Comparison of ENCODE assay signal across 12 cellular contexts in genomic region chr5:151076616-151077015, GRCh38. TPM values are rescaled to one million over a fixed set of nuclear protein-coding genes. Genes with fewer than 3 reads are reported as not detected.
DNase-seq lines count a peak whose midpoint lies in the region; ATAC-seq and TF ChIP-seq lines count a peak whose summit lies in the region.
"Had no signal": no experiment of that assay in that cellular context is flagged by ENCODE, and none has a peak within 500 bp of the region (broad histone marks: within the 10 kb centered on the region; RNA-seq: fewer than 3 reads in every experiment).

No MANE protein-coding gene starts in this region.

- TF ChIP-seq POLR2A in spleen (IDR thresholded peaks at IDR 0.05) (no peak), tibial nerve (IDR thresholded peaks at IDR 0.05) (no peak)

- H3K27ac Mint-ChIP-seq in activated CD4-positive, alpha-beta T cell treated with anti-CD3 and anti-CD28 coated beads for 36 hours = peak overlapping the region; percentile 87
- no peak overlapping the region for H3K27ac Mint-ChIP-seq in activated CD4-positive, alpha-beta T cell treated with anti-CD3 and anti-CD28 coated beads, Interleukin-2, amount 10 ng/mL, durations not matched to agents 7 days and 5 days

- H3K4me1 Mint-ChIP-seq in activated CD4-positive, alpha-beta T cell treated with anti-CD3 and anti-CD28 coated beads for 36 hours = peaks cover 72% of the 10 kb centered on the region
- peaks cover 57% of the 10 kb centered on the region for H3K4me1 Mint-ChIP-seq in activated CD4-positive, alpha-beta T cell treated with anti-CD3 and anti-CD28 coated beads, Interleukin-2, amount 10 ng/mL, durations not matched to agents 7 days and 5 days

- no peak for ATAC-seq in activated CD4-positive, alpha-beta T cell treated with anti-CD3 and anti-CD28 coated beads for 36 hours
- ATAC-seq in foreskin keratinocyte (no peak), left lobe of liver (no peak)

- POLR2A ChIA-PET in activated CD4-positive, alpha-beta T cell treated with anti-CD3 and anti-CD28 coated beads for 36 hours (lab: Charles Lee) = no interaction called here
- POLR2A ChIA-PET in activated CD4-positive, alpha-beta T cell treated with anti-CD3 and anti-CD28 coated beads, Interleukin-2, amount 10 ng/mL, durations not matched to agents 7 days and 5 days (lab: Charles Lee) = no interaction called here
- POLR2A ChIA-PET in RWPE1 (lab: Yijun Ruan, JAX; ENCODE audit: low non-redundant PET) = no interaction called here

- TF ChIP-seq CTCF in RWPE1 (conservative IDR thresholded peaks at IDR 0.05; ENCODE audit: low read depth) = no peak
- peak; percentile 1 for TF ChIP-seq CTCF in foreskin keratinocyte (conservative IDR thresholded peaks at IDR 0.05)
- no peak for TF ChIP-seq CTCF in spleen (IDR thresholded peaks at IDR 0.05 in 8 of 11, conservative IDR thresholded peaks at IDR 0.05 in 3 of 11)
- TF ChIP-seq CTCF in tibial nerve (IDR thresholded peaks at IDR 0.05) = no peak

- 81 to 92% (median 90%) methylated on average over 6 of the region's 6 CpGs for WGBS in spleen, 5 donors
- 88% methylated on average over 6 of the region's 6 CpGs for WGBS in tibial nerve, 2 donors

- CTCF ChIA-PET in activated CD4-positive, alpha-beta T cell treated with anti-CD3 and anti-CD28 coated beads for 36 hours (lab: Charles Lee) = interaction anchor here (0.8 to 1.4 kb wide), 5 partner anchors 8 to 24 kb away, joined by 3 to 7 read pairs (median 4); no protein-coding TSS in a partner anchor
- CTCF ChIA-PET in activated CD4-positive, alpha-beta T cell treated with anti-CD3 and anti-CD28 coated beads, Interleukin-2, amount 10 ng/mL, durations not matched to agents 7 days and 5 days (lab: Charles Lee) = interaction anchor here (1.3 kb wide), 1 partner anchor 12 kb away, joined by 3 read pairs; no protein-coding TSS in a partner anchor
- CTCF ChIA-PET in RWPE1 (lab: Yijun Ruan, JAX) = interaction anchor here (0.6 to 1.2 kb wide), 3 partner anchors 17 to 274 kb away, joined by 3 to 4 read pairs (median 4); no protein-coding TSS in a partner anchor

- H3K4me3 Mint-ChIP-seq in activated CD4-positive, alpha-beta T cell treated with anti-CD3 and anti-CD28 coated beads for 36 hours = peak overlapping the region; percentile 79
- H3K4me3 Mint-ChIP-seq in activated CD4-positive, alpha-beta T cell treated with anti-CD3 and anti-CD28 coated beads, Interleukin-2, amount 10 ng/mL, durations not matched to agents 7 days and 5 days = no peak overlapping the region

- H3K36me3 ChIP-seq in spleen (peaks cover 0 to 71% (median 2%) of the 10 kb centered on the region in 6 donors), tibial nerve (peaks cover 0 to 20% (median 0%) of the 10 kb centered on the region in 3 donors)
- H3K36me3 ChIP-seq: thoracic aorta had no signal

- H3K27me3 ChIP-seq in foreskin keratinocyte (no peaks in the 10 kb centered on the region), spleen (replicated peaks in 1 of 7) (no peaks in the 10 kb centered on the region), tibial nerve (no peaks in the 10 kb centered on the region)

- peaks cover 82% of the 10 kb centered on the region for H3K36me3 Mint-ChIP-seq in activated CD4-positive, alpha-beta T cell treated with anti-CD3 and anti-CD28 coated beads for 36 hours (ENCODE audit: low read depth)
- peaks cover 49% of the 10 kb centered on the region for H3K36me3 Mint-ChIP-seq in activated CD4-positive, alpha-beta T cell treated with anti-CD3 and anti-CD28 coated beads, Interleukin-2, amount 10 ng/mL, durations not matched to agents 7 days and 5 days (ENCODE audit: low read depth)

- no peak for TF ChIP-seq EP300 in tibial nerve (IDR thresholded peaks at IDR 0.05)

- H3K9me3 ChIP-seq in spleen = no peaks in the 10 kb centered on the region
- H3K9me3 ChIP-seq in tibial nerve = no peaks in the 10 kb centered on the region
- H3K9me3 ChIP-seq: thoracic aorta had no signal

- H3K4me1 ChIP-seq in foreskin keratinocyte = peaks cover 25% of the 10 kb centered on the region
- H3K4me1 ChIP-seq in spleen = peaks cover 50 to 94% (median 82%) of the 10 kb centered on the region in 6 donors
- peaks cover 0 to 58% (median 16%) of the 10 kb centered on the region in 4 donors for H3K4me1 ChIP-seq in tibial nerve

- H3K4me3 ChIP-seq in spleen (no peak overlapping the region), tibial nerve (no peak overlapping the region)
- H3K4me3 ChIP-seq: thoracic aorta had no signal

- H3K27ac ChIP-seq in RWPE1 = peak overlapping the region; percentile 75
- H3K27ac ChIP-seq in foreskin keratinocyte = peak overlapping the region; percentile 76
- H3K27ac ChIP-seq in spleen = peak overlapping the region in 6 of 8 donors; percentile 12 to 99 (median 65)
- H3K27ac ChIP-seq in tibial nerve = no peak overlapping the region
- H3K27ac ChIP-seq: thoracic aorta had no signal

- peaks cover 2% of the 10 kb centered on the region for H3K9me3 Mint-ChIP-seq in activated CD4-positive, alpha-beta T cell treated with anti-CD3 and anti-CD28 coated beads for 36 hours (ENCODE audit: low read depth)
- H3K9me3 Mint-ChIP-seq in activated CD4-positive, alpha-beta T cell treated with anti-CD3 and anti-CD28 coated beads, Interleukin-2, amount 10 ng/mL, durations not matched to agents 7 days and 5 days = no peaks in the 10 kb centered on the region

- intact Hi-C loops in activated CD4-positive, alpha-beta T cell treated with anti-CD3 and anti-CD28 coated beads for 36 hours (cut with DNase I, micrococcal nuclease) = no loop called here
- intact Hi-C loops in spleen (cut with DNase I; ENCODE audit: low total_unique reads) = no loop called here
- intact Hi-C loops in head of caudate nucleus (cut with DNase I) = no loop called here

- no peaks in the 10 kb centered on the region for H3K27me3 Mint-ChIP-seq in activated CD4-positive, alpha-beta T cell treated with anti-CD3 and anti-CD28 coated beads for 36 hours
- no peaks in the 10 kb centered on the region for H3K27me3 Mint-ChIP-seq in activated CD4-positive, alpha-beta T cell treated with anti-CD3 and anti-CD28 coated beads, Interleukin-2, amount 10 ng/mL, durations not matched to agents 7 days and 5 days

- DNase-seq in activated CD4-positive, alpha-beta T cell treated with anti-CD3 and anti-CD28 coated beads for 36 hours = no peak
- DNase-seq in activated CD4-positive, alpha-beta T cell treated with anti-CD3 and anti-CD28 coated beads, Interleukin-2, amount 10 ng/mL, durations not matched to agents 7 days and 5 days = no peak
- DNase-seq in RWPE1 (ENCODE audit: low spot score) = no peak
- DNase-seq in foreskin keratinocyte = no peak
- DNase-seq in spleen = peak; percentile 71
- DNase-seq in head of caudate nucleus = no peak
- DNase-seq in tibial nerve (ENCODE audit: low spot score in 2 of 2) = no peak
- no peak for DNase-seq in left lobe of liver (ENCODE audit: low spot score)
- DNase-seq: activated CD4-positive, alpha-beta T cell treated with anti-CD3 and anti-CD28 coated beads, Interleukin-2, amount 50 U/mL, for 48 hours; anterior cingulate cortex; effector CD4-positive, alpha-beta T cell had no signal

RNA-seq across cellular contexts. Expression of gene TNIP1, which starts 4.2 kb away (rescaled TPM):
- 100 to 1,000 TPM; 351 to 408 TPM for total RNA-seq in activated CD4-positive, alpha-beta T cell treated with anti-CD3 and anti-CD28 coated beads for 36 hours
- 100 to 1,000 TPM; 127 TPM for total RNA-seq in activated CD4-positive, alpha-beta T cell treated with anti-CD3 and anti-CD28 coated beads, Interleukin-2, amount 10 ng/mL, durations not matched to agents 7 days and 5 days
- 128 and 133 TPM in 2 replicates for total RNA-seq in foreskin keratinocyte
- 96.5 and 98.1 TPM in 2 replicates for polyA plus RNA-seq in foreskin keratinocyte
- total RNA-seq in spleen = 100 to 1,000 TPM; 179 to 260 (median 218) TPM
- 100 to 1,000 TPM in 1 of 3 donors, 10 to 100 TPM in 2; 67.7 to 149 (median 95.9) TPM for polyA plus RNA-seq in spleen
- 100 to 1,000 TPM in 1 of 4 donors, 10 to 100 TPM in 3; 91.2 to 108 (median 94.3) TPM for total RNA-seq in tibial nerve
- 74.5 TPM for total RNA-seq in left lobe of liver

RNA-seq across cellular contexts. Expression of gene GPX3, which starts 56.2 kb away (rescaled TPM):
- not detected for total RNA-seq in activated CD4-positive, alpha-beta T cell treated with anti-CD3 and anti-CD28 coated beads for 36 hours
- total RNA-seq in activated CD4-positive, alpha-beta T cell treated with anti-CD3 and anti-CD28 coated beads, Interleukin-2, amount 10 ng/mL, durations not matched to agents 7 days and 5 days = not detected
- total RNA-seq in foreskin keratinocyte = 6.9 and 13.2 TPM in 2 replicates
- polyA plus RNA-seq in foreskin keratinocyte = 12.7 and 26.6 TPM in 2 replicates
- total RNA-seq in spleen = 100 to 1,000 TPM in 6 of 7 donors, 10 to 100 TPM in 1; 78.7 to 886 (median 416) TPM
- polyA plus RNA-seq in spleen = 100 to 1,000 TPM; 158 to 261 (median 256) TPM
- 1,000 to 10,000 TPM; 3,864 to 9,036 (median 5,113) TPM for total RNA-seq in tibial nerve
- total RNA-seq in left lobe of liver = 199 TPM

Comparison
In these comparisons a context has a peak if more than half of its experiments do, and no peak if none do; other contexts are left out.
1. H3K27ac ChIP-seq: peak in RWPE1 (single experiment), foreskin keratinocyte (single experiment) and spleen (6 of 8); none in tibial nerve (0 of 4).